Comparison of ENCODE assay signal across 23 cellular contexts in the genomic region with DNA sequence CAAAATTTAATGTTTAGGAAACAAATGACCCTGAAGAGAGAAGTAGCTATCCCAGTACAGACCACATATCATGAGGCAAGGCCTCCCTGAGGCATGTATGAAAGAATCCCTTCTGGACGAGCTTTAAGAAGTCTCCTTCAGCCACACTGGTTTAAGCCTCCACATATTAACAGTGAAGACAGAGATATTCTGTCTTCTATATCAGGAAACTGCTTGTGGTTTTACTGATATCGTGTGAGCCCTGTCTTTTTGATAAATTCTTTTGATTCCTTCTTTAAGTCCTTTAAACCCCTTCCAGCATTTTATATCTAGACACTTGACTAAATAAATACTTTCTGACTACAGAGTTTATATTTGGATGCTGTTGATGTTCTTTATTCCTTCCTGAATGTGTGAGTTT. TPM values are rescaled to one million over a fixed set of nuclear protein-coding genes. Genes with fewer than 3 reads are reported as not detected.
"Had no signal": no experiment of that assay in that cellular context is flagged by ENCODE, and none has a peak within 500 bp of the region (broad histone marks: within the 10 kb centered on the region; RNA-seq: fewer than 3 reads in every experiment).

No MANE protein-coding gene starts in this region.

- H3K36me3 Mint-ChIP-seq: immature natural killer cell; memory B cell; natural killer cell treated with Interleukin-12 subunit alpha and Interleukin-12 subunit beta and Interleukin-15 and Interleukin-18, amount 100 ng/mL, for 72 hours; neural progenitor cell; stimulated activated effector memory CD8-positive, alpha-beta T cell treated with anti-CD3 and anti-CD28 coated beads, Interleukin-12 subunit alpha, Interleukin-12 subunit beta, amount 100 ng/mL, for 72 hours; type B pancreatic cell had no signal

- H3K27me3 ChIP-seq: esophagus squamous epithelium, left lung, neural progenitor cell, suprapubic skin, thyroid gland had no signal

- ATAC-seq: left lung; lower lobe of right lung; natural killer cell treated with Interleukin-12 subunit alpha and Interleukin-12 subunit beta and Interleukin-15 and Interleukin-18, amount 100 ng/mL, for 72 hours; pancreas; right cardiac atrium; stimulated activated effector memory CD8-positive, alpha-beta T cell treated with anti-CD3 and anti-CD28 coated beads, Interleukin-12 subunit alpha, Interleukin-12 subunit beta, amount 100 ng/mL, for 72 hours; stimulated activated naive CD8-positive, alpha-beta T cell treated with anti-CD3 and anti-CD28 coated beads, Interleukin-15, Interleukin-2, amounts not matched to agents 100 U/mL and 50 U/mL, for 24 hours had no signal

- H3K4me1 Mint-ChIP-seq: immature natural killer cell; memory B cell; stimulated activated effector memory CD8-positive, alpha-beta T cell treated with anti-CD3 and anti-CD28 coated beads, Interleukin-12 subunit alpha, Interleukin-12 subunit beta, amount 100 ng/mL, for 72 hours had no signal

- H3K9ac ChIP-seq: neural progenitor cell had no signal

- H3K36me3 ChIP-seq: esophagus squamous epithelium, left lung, lower lobe of right lung, neural progenitor cell, pancreas, suprapubic skin, thyroid gland had no signal

- H3K27ac ChIP-seq: esophagus squamous epithelium, left lung, lower lobe of right lung, neural progenitor cell, pancreas, suprapubic skin, thyroid gland had no signal

- H2AFZ ChIP-seq: neural progenitor cell had no signal

- FAIRE-seq: keratinocyte, pancreas, urothelium cell line had no signal

- H3K4me1 ChIP-seq: esophagus squamous epithelium, left lung, lower lobe of right lung, neural progenitor cell, pancreas, suprapubic skin, thyroid gland had no signal

- H3K4me2 ChIP-seq: neural progenitor cell had no signal

- H3K4me3 ChIP-seq: esophagus squamous epithelium, left lung, lower lobe of right lung, neural progenitor cell, pancreas, suprapubic skin, thyroid gland had no signal

- H3K27me3 Mint-ChIP-seq: dendritic cell treated with granulocyte-macrophage colony-stimulating factor and Interleukin-4, amounts not matched to agents 40 ng/mL and 50 ng/mL, for 4 days; memory B cell; progenitor cell of endocrine pancreas; type B pancreatic cell had no signal

- H3K9me3 Mint-ChIP-seq: dendritic cell treated with granulocyte-macrophage colony-stimulating factor and Interleukin-4, amounts not matched to agents 40 ng/mL and 50 ng/mL, for 4 days; natural killer cell treated with Interleukin-12 subunit alpha and Interleukin-12 subunit beta and Interleukin-15 and Interleukin-18, amount 100 ng/mL, for 72 hours; stimulated activated effector memory CD8-positive, alpha-beta T cell treated with anti-CD3 and anti-CD28 coated beads, Interleukin-12 subunit alpha, Interleukin-12 subunit beta, amount 100 ng/mL, for 72 hours; type B pancreatic cell had no signal

- H3K4me3 Mint-ChIP-seq: dendritic cell treated with granulocyte-macrophage colony-stimulating factor and Interleukin-4, amounts not matched to agents 40 ng/mL and 50 ng/mL, for 4 days; immature natural killer cell; memory B cell; natural killer cell treated with Interleukin-12 subunit alpha and Interleukin-12 subunit beta and Interleukin-15 and Interleukin-18, amount 100 ng/mL, for 72 hours; neural progenitor cell; stimulated activated effector memory CD8-positive, alpha-beta T cell treated with anti-CD3 and anti-CD28 coated beads, Interleukin-12 subunit alpha, Interleukin-12 subunit beta, amount 100 ng/mL, for 72 hours; type B pancreatic cell had no signal

- H3K27ac Mint-ChIP-seq: dendritic cell treated with granulocyte-macrophage colony-stimulating factor and Interleukin-4, amounts not matched to agents 40 ng/mL and 50 ng/mL, for 4 days; immature natural killer cell; memory B cell; natural killer cell treated with Interleukin-12 subunit alpha and Interleukin-12 subunit beta and Interleukin-15 and Interleukin-18, amount 100 ng/mL, for 72 hours; neural progenitor cell; progenitor cell of endocrine pancreas; stimulated activated effector memory CD8-positive, alpha-beta T cell treated with anti-CD3 and anti-CD28 coated beads, Interleukin-12 subunit alpha, Interleukin-12 subunit beta, amount 100 ng/mL, for 72 hours; type B pancreatic cell had no signal

- H3K9me3 ChIP-seq: esophagus squamous epithelium, left lung, lower lobe of right lung, pancreas, suprapubic skin, thyroid gland had no signal

- DNase-seq: esophagus squamous epithelium; foreskin fibroblast; immature natural killer cell; left lung; lower lobe of right lung; midbrain; nucleus accumbens; pancreas; right cardiac atrium; stimulated activated CD4-positive, alpha-beta T cell treated with anti-CD3 and anti-CD28 coated beads, Interleukin-4, amount 100 ng/mL, for 1 hour; stimulated activated CD8-positive, alpha-beta memory T cell treated with anti-CD3 and anti-CD28 coated beads, Interleukin-4, amount 100 ng/mL, for 48 hours; stimulated activated naive CD8-positive, alpha-beta T cell treated with anti-CD3 and anti-CD28 coated beads, Interleukin-15, Interleukin-2, amounts not matched to agents 100 U/mL and 50 U/mL, for 24 hours; thyroid gland had no signal

RNA-seq across cellular contexts. Expression of a gene that starts 45.9 kb away (rescaled TPM):
- total RNA-seq: natural killer cell treated with Interleukin-12 subunit alpha and Interleukin-12 subunit beta and Interleukin-15 and Interleukin-18, amount 100 ng/mL, for 72 hours had no signal
